Comparison of ENCODE assay signal across 1 cellular context in genomic region chr9:5843450-5844249, GRCh38.
A peak's percentile ranks its signal among the peaks of the same experiment; 100 is the strongest.
TF ChIP-seq lines count a peak whose summit lies in the region.

No MANE protein-coding gene starts in this region.

TF ChIP-seq in HepG2, 621 proteins besides CTCF, POLR2A, EP300 and RAD21 (continued from another document and continues in another):
- TF ChIP-seq ZNF18 (CRISPR knock-in tag; IDR thresholded peaks at IDR 0.05; ENCODE audit: insufficient replicate concordance) (no peak), SOX6 (IDR thresholded peaks at IDR 0.05) (no peak), SOX6 (CRISPR knock-in tag; IDR thresholded peaks at IDR 0.05) (0 out of 2 replicates have a peak, but pooled peaks have one; percentile 24), TGIF2 (CRISPR knock-in tag; IDR thresholded peaks at IDR 0.05) (peak; percentile 41; the same call in 1 of the 2 replicates), STAG1 (CRISPR knock-in tag; IDR thresholded peaks at IDR 0.05) (no peak), AKNA (CRISPR knock-in tag; IDR thresholded peaks at IDR 0.05; ENCODE audit: borderline replicate concordance) (no peak), FOXA1 (IDR thresholded peaks at IDR 0.05) (no peak), FOXA1 (CRISPR knock-in tag; IDR thresholded peaks at IDR 0.05) (peak; percentile 95), JUN (CRISPR knock-in tag; IDR thresholded peaks at IDR 0.05) (no peak), ZMYM3 (CRISPR knock-in tag; IDR thresholded peaks at IDR 0.05) (no peak), CEBPB (IDR thresholded peaks at IDR 0.05; ENCODE audit: borderline replicate concordance, low read depth, low read length) (no peak), ZNF317 (CRISPR knock-in tag; IDR thresholded peaks at IDR 0.05) (no peak), SP4 (CRISPR knock-in tag; IDR thresholded peaks at IDR 0.05) (no peak), ZNF253 (CRISPR knock-in tag; IDR thresholded peaks at IDR 0.05; ENCODE audit: borderline replicate concordance) (no peak), ZNF567 (CRISPR knock-in tag; IDR thresholded peaks at IDR 0.05; ENCODE audit: borderline replicate concordance) (no peak), ZNF510 (CRISPR knock-in tag; IDR thresholded peaks at IDR 0.05; ENCODE audit: low read depth) (no peak), FOXP4 (CRISPR knock-in tag; IDR thresholded peaks at IDR 0.05) (peak; percentile 80; the same call in 1 of the 2 replicates), ZNF709 (CRISPR knock-in tag; IDR thresholded peaks at IDR 0.05) (no peak), TRAFD1 (CRISPR knock-in tag; IDR thresholded peaks at IDR 0.05; ENCODE audit: borderline replicate concordance) (no peak), MYNN (CRISPR knock-in tag; IDR thresholded peaks at IDR 0.05; ENCODE audit: low read depth) (no peak), CREM (IDR thresholded peaks at IDR 0.05) (peak; percentile 61; the same call in 1 of the 2 replicates), CREM (CRISPR knock-in tag; IDR thresholded peaks at IDR 0.05) (no peak), KDM2A (CRISPR knock-in tag; IDR thresholded peaks at IDR 0.05; ENCODE audit: borderline replicate concordance, low read depth) (0 out of 2 replicates have a peak, but pooled peaks have one; percentile 12), ZNF660 (CRISPR knock-in tag; IDR thresholded peaks at IDR 0.05; ENCODE audit: borderline replicate concordance, low read depth) (no peak), KDM5A (IDR thresholded peaks at IDR 0.05; ENCODE audit: borderline replicate concordance, low read length) (no peak), TFDP1 (CRISPR knock-in tag; IDR thresholded peaks at IDR 0.05; ENCODE audit: borderline replicate concordance) (0 out of 2 replicates have a peak, but pooled peaks have one; percentile 18), ZNF644 (CRISPR knock-in tag; IDR thresholded peaks at IDR 0.05; ENCODE audit: low read depth) (0 out of 2 replicates have a peak, but pooled peaks have one; percentile 17), ZNF362 (CRISPR knock-in tag; IDR thresholded peaks at IDR 0.05; ENCODE audit: borderline replicate concordance) (no peak), GRHL1 (CRISPR knock-in tag; conservative IDR thresholded peaks at IDR 0.05) (no peak), REPIN1 (CRISPR knock-in tag; IDR thresholded peaks at IDR 0.05; ENCODE audit: borderline replicate concordance, low read depth) (no peak), MBD4 (IDR thresholded peaks at IDR 0.05; ENCODE audit: borderline replicate concordance, low read length) (0 out of 2 replicates have a peak, but pooled peaks have one; percentile 50), JDP2 (CRISPR knock-in tag; IDR thresholded peaks at IDR 0.05; ENCODE audit: borderline replicate concordance) (no peak), REST (IDR thresholded peaks at IDR 0.05; ENCODE audit: borderline replicate concordance in 1 of 2, low read depth in 1 of 2, low read length in 2 of 2) (peak in 1 of 2 experiments; percentile 34; a peak in 1 of 4 replicates), TIGD3 (CRISPR knock-in tag; IDR thresholded peaks at IDR 0.05; ENCODE audit: borderline replicate concordance) (no peak), ZNF737 (CRISPR knock-in tag; IDR thresholded peaks at IDR 0.05; ENCODE audit: borderline replicate concordance) (no peak), ZNF841 (CRISPR knock-in tag; IDR thresholded peaks at IDR 0.05; ENCODE audit: borderline replicate concordance) (no peak), ZNF33B (CRISPR knock-in tag; IDR thresholded peaks at IDR 0.05) (no peak), KAT7 (CRISPR knock-in tag; IDR thresholded peaks at IDR 0.05; ENCODE audit: borderline replicate concordance) (no peak), BCL6 (CRISPR knock-in tag; IDR thresholded peaks at IDR 0.05) (no peak), ZNF10 (CRISPR knock-in tag; IDR thresholded peaks at IDR 0.05; ENCODE audit: borderline replicate concordance, low read depth) (no peak), U2AF1 (optimal IDR thresholded peaks at IDR 0.05; ENCODE audit: low read depth, low read length) (no peak), ZFY (CRISPR knock-in tag; IDR thresholded peaks at IDR 0.05) (peak; percentile 70; the same call in 1 of the 2 replicates)
